Comparison of ENCODE assay signal across 16 cellular contexts in the genomic region with DNA sequence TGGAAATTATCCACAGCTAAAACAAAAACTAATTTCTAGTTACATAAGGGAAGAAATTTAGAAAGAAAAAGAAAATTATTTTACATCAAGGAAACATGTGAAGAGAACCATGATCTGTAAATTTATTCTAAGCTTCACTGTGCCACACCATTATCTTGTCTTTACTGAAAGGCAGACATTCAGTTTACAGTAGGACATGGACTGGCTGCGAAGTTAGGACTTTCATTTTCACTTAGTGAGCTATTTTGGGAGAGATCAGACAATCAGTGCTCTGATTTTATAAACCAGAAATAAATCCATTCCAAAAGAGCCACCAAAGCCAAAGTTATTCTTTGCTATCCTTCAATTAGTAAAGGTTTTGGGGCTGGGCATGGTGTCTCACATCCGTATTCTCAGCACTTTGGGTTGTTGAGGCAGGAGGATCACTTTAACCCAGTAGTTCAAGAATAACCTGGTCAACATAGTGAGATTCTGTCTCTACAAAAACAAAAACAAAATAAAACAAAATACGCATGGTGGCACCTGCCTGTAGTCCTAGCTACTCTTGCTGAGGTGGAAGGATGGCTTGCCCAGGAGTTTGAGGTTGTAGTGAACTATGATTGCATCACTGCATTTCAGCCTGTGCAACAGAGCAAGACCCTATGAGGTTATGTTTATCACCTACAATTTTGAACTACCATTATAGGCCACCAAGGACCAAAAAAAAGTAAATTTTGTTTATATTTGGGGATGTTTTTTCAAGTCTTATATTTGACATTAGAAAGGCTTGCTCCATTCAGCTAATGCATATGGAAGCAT.
DNase-seq lines count a peak whose midpoint lies in the region; ATAC-seq lines count a peak whose summit lies in the region.
"Had no signal": no experiment of that assay in that cellular context is flagged by ENCODE, and none has a peak within 500 bp of the region (broad histone marks: within the 10 kb centered on the region; RNA-seq: fewer than 3 reads in every experiment).

No MANE protein-coding gene starts in this region.

- peaks cover 0 to 5% (median 0%) of the 10 kb centered on the region in 7 donors for H3K9me3 Mint-ChIP-seq in naive B cell
- H3K9me3 Mint-ChIP-seq in activated naive CD8-positive, alpha-beta T cell treated with anti-CD3 and anti-CD28 coated beads, Interleukin-2, amount 50 U/mL, for 24 hours: peaks cover 4% of the 10 kb centered on the region

- ATAC-seq in GM19023 (IDR thresholded peaks at IDR 0.05; ENCODE audit: unreplicated experiment) (peak; percentile 63), GM21737 (IDR thresholded peaks at IDR 0.05; ENCODE audit: unreplicated experiment) (peak; percentile 62), HG03175 (IDR thresholded peaks at IDR 0.05; ENCODE audit: unreplicated experiment) (peak; percentile 60), naive B cell (ENCODE audit: low read depth in 2 of 2) (peak; percentile 12 to 37)
- ATAC-seq in activated naive CD8-positive, alpha-beta T cell treated with anti-CD3 and anti-CD28 coated beads, Interleukin-2, amount 50 U/mL, for 24 hours: no peak
- ATAC-seq: esophagus mucosa had no signal

- peak overlapping the region in 1 of 6 donors; percentile 40 for H3K27ac Mint-ChIP-seq in naive B cell
- H3K27ac Mint-ChIP-seq in activated naive CD8-positive, alpha-beta T cell treated with anti-CD3 and anti-CD28 coated beads, Interleukin-2, amount 50 U/mL, for 24 hours: no peak overlapping the region

- H3K4me3 Mint-ChIP-seq in naive B cell: peak overlapping the region in 2 of 8 donors; percentile 30
- H3K4me3 Mint-ChIP-seq in activated naive CD8-positive, alpha-beta T cell treated with anti-CD3 and anti-CD28 coated beads, Interleukin-2, amount 50 U/mL, for 24 hours: no peak overlapping the region
- H3K4me3 Mint-ChIP-seq: memory B cell, neural crest cell had no signal

- no peak for DNase-seq in naive B cell
- DNase-seq in ACHN: no peak
- no peak for DNase-seq in activated naive CD8-positive, alpha-beta T cell treated with anti-CD3 and anti-CD28 coated beads, Interleukin-2, amount 50 U/mL, for 24 hours
- DNase-seq in SW 1271 (lab: John Stamatoyannopoulos, UW): no peak
- DNase-seq: activated CD4-positive, alpha-beta T cell treated with anti-CD3 and anti-CD28 coated beads for 48 hours; activated naive CD4-positive, alpha-beta T cell treated with anti-CD3 and anti-CD28 coated beads, Interleukin-2, amount 50 U/mL, for 16 hours; brain microvascular endothelial cell; DMS153; NCI-H187 treated with DMSO at 0.1 percent for 48 hours; NCI-H510A had no signal

- no peaks in the 10 kb centered on the region for H3K27me3 Mint-ChIP-seq in naive B cell
- no peaks in the 10 kb centered on the region for H3K27me3 Mint-ChIP-seq in activated naive CD8-positive, alpha-beta T cell treated with anti-CD3 and anti-CD28 coated beads, Interleukin-2, amount 50 U/mL, for 24 hours
- H3K27me3 Mint-ChIP-seq: memory B cell had no signal

- H3K4me1 Mint-ChIP-seq in naive B cell: peaks cover 11 to 16% (median 12%) of the 10 kb centered on the region in 3 donors
- no peaks in the 10 kb centered on the region for H3K4me1 Mint-ChIP-seq in activated naive CD8-positive, alpha-beta T cell treated with anti-CD3 and anti-CD28 coated beads, Interleukin-2, amount 50 U/mL, for 24 hours
- H3K4me1 Mint-ChIP-seq: neural crest cell had no signal

- H3K36me3 Mint-ChIP-seq in naive B cell: no peaks in the 10 kb centered on the region
- H3K36me3 Mint-ChIP-seq in activated naive CD8-positive, alpha-beta T cell treated with anti-CD3 and anti-CD28 coated beads, Interleukin-2, amount 50 U/mL, for 24 hours (ENCODE audit: low read depth): no peaks in the 10 kb centered on the region
- H3K36me3 Mint-ChIP-seq: memory B cell had no signal

- in situ Hi-C loops in ACHN (cut with HindIII; ENCODE audit: low pct_ligation_motif_present, low pct_unique_long_range_greater_than_20kb, low sequenced_read_pairs): no loop called here
